In the genomic region with DNA sequence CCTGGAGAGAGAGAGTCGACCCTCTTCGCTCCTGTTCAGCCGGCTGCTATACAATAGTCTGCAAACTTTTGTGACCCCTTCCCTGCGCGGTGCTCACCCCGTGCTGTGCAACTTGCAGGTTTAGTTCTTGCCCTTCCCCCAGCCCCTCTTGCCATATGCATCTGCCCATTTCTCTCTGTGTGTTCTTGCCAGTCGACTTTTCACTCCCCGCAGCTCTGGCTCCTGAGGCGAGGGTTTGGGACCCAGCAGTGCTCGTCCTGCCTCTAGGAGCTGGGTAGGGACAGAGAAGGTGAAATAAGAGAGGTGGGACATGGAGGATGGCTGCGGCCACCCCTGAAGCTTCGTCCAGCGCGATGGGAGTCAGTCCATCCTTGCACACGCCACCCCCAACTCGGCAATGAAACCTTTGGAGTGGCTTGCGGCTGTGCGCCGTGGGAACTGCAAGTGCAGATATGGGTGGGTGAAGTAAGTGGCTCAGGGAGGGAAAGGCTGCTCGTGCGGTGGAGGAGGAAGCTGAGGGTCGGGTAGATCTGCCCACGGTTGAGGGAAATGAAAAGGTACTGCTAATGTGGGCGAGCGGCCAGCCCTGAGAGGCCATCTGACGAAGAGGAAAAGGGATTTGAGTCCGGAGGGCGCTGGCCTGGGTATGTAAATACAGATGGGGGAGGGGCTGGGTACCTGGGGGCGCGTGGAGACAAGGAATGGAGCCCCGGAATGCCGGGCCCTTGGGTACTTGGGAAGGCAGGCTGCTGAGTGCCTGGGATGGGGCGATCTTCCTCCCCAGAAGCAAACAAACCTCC, we compare ENCODE assay signal across 1 cellular context.
TF ChIP-seq lines count a peak whose summit lies in the region.

No MANE protein-coding gene starts in this region.

TF ChIP-seq in A549, 52 proteins besides CTCF, POLR2A, EP300 and RAD21 (continued from another document):
- TF ChIP-seq CHD2 (IDR thresholded peaks at IDR 0.05; ENCODE audit: low read length, partially characterized antibody) (no peak), JUNB (IDR thresholded peaks at IDR 0.05) (no peak), FOSL2 (IDR thresholded peaks at IDR 0.05) (no peak), FOSL2 (CRISPR knock-in tag; IDR thresholded peaks at IDR 0.05) (no peak), PHF8 (IDR thresholded peaks at IDR 0.05; ENCODE audit: borderline replicate concordance, low read depth) (no peak), SMC3 (IDR thresholded peaks at IDR 0.05) (no peak), HOXB13 (CRISPR knock-in tag; IDR thresholded peaks at IDR 0.05; ENCODE audit: low read depth) (no peak), CHD4 (IDR thresholded peaks at IDR 0.05; ENCODE audit: borderline replicate concordance) (no peak), RNF2 (IDR thresholded peaks at IDR 0.05; ENCODE audit: borderline replicate concordance, low read depth) (no peak), NPAS2 (CRISPR knock-in tag; IDR thresholded peaks at IDR 0.05; ENCODE audit: borderline replicate concordance) (no peak), RFX5 (IDR thresholded peaks at IDR 0.05) (no peak), SREBF2 (IDR thresholded peaks at IDR 0.05) (no peak), KDM5A (IDR thresholded peaks at IDR 0.05) (no peak), TFCP2L1 (CRISPR knock-in tag; IDR thresholded peaks at IDR 0.05) (no peak), HEYL (CRISPR knock-in tag; IDR thresholded peaks at IDR 0.05) (no peak)
- TF ChIP-seq, protein P1, sequence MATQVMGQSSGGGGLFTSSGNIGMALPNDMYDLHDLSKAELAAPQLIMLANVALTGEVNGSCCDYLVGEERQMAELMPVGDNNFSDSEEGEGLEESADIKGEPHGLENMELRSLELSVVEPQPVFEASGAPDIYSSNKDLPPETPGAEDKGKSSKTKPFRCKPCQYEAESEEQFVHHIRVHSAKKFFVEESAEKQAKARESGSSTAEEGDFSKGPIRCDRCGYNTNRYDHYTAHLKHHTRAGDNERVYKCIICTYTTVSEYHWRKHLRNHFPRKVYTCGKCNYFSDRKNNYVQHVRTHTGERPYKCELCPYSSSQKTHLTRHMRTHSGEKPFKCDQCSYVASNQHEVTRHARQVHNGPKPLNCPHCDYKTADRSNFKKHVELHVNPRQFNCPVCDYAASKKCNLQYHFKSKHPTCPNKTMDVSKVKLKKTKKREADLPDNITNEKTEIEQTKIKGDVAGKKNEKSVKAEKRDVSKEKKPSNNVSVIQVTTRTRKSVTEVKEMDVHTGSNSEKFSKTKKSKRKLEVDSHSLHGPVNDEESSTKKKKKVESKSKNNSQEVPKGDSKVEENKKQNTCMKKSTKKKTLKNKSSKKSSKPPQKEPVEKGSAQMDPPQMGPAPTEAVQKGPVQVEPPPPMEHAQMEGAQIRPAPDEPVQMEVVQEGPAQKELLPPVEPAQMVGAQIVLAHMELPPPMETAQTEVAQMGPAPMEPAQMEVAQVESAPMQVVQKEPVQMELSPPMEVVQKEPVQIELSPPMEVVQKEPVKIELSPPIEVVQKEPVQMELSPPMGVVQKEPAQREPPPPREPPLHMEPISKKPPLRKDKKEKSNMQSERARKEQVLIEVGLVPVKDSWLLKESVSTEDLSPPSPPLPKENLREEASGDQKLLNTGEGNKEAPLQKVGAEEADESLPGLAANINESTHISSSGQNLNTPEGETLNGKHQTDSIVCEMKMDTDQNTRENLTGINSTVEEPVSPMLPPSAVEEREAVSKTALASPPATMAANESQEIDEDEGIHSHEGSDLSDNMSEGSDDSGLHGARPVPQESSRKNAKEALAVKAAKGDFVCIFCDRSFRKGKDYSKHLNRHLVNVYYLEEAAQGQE (IDR thresholded peaks at IDR 0.05), result no peak
- TF ChIP-seq, protein P2, sequence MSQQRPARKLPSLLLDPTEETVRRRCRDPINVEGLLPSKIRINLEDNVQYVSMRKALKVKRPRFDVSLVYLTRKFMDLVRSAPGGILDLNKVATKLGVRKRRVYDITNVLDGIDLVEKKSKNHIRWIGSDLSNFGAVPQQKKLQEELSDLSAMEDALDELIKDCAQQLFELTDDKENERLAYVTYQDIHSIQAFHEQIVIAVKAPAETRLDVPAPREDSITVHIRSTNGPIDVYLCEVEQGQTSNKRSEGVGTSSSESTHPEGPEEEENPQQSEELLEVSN (IDR thresholded peaks at IDR 0.05; ENCODE audit: borderline replicate concordance, low read depth), result no peak
- TF ChIP-seq, protein P3, sequence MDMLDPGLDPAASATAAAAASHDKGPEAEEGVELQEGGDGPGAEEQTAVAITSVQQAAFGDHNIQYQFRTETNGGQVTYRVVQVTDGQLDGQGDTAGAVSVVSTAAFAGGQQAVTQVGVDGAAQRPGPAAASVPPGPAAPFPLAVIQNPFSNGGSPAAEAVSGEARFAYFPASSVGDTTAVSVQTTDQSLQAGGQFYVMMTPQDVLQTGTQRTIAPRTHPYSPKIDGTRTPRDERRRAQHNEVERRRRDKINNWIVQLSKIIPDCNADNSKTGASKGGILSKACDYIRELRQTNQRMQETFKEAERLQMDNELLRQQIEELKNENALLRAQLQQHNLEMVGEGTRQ (IDR thresholded peaks at IDR 0.05), result no peak
- TF ChIP-seq, protein P4, sequence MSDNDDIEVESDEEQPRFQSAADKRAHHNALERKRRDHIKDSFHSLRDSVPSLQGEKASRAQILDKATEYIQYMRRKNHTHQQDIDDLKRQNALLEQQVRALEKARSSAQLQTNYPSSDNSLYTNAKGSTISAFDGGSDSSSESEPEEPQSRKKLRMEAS (IDR thresholded peaks at IDR 0.05), result no peak
